ENCODE assay signal across 38 cellular contexts in the genomic region with DNA sequence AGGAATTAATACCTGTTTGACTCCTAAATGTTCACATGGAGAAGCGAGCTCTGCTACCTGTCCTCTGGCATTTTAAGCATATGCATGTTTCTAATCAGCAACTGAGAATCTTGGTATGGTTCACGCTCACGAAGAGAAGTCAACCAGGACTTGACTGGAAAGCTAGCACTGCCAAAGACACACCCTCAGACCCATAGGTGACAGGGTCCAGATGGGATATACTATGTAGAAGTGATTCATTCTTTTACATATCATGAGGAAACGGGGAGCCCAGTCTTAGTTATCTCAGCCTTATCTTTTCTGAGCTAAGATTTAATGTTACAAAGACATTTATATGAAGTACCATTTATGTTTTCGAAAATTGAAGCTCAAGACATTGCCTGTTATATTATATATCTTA.
"Had no signal": no experiment of that assay in that cellular context is flagged by ENCODE, and none has a peak within 500 bp of the region (broad histone marks: within the 10 kb centered on the region; RNA-seq: fewer than 3 reads in every experiment).

No MANE protein-coding gene starts in this region.

- H3K36me3 ChIP-seq: adrenal gland, brain microvascular endothelial cell, breast epithelium, cardiac muscle cell had no signal

- DNase-seq: activated effector memory CD4-positive, alpha-beta T cell treated with anti-CD3 and anti-CD28 coated beads, Interleukin-2, amount 50 U/mL, for 16 hours; activated effector memory CD4-positive, alpha-beta T cell treated with Interleukin-2 at 50 U/mL for 16 hours; activated gamma-delta T cell; activated gamma-delta T cell treated with Interleukin-2 at 50 U/mL for 16 hours; activated naive CD4-positive, alpha-beta T cell; activated naive CD4-positive, alpha-beta T cell treated with anti-CD3 and anti-CD28 coated beads for 36 hours; activated naive CD4-positive, alpha-beta T cell treated with anti-CD3 and anti-CD28 coated beads, Interleukin-2, amount 10 ng/mL, durations not matched to agents 7 days and 5 days; activated naive CD4-positive, alpha-beta T cell treated with anti-CD3 and anti-CD28 coated beads, Interleukin-2, amount 50 U/mL, for 16 hours; activated naive CD4-positive, alpha-beta T cell treated with Interleukin-2 at 50 U/mL for 16 hours; activated naive CD8-positive, alpha-beta T cell treated with anti-CD3 and anti-CD28 coated beads for 36 hours; activated naive CD8-positive, alpha-beta T cell treated with anti-CD3 and anti-CD28 coated beads, Interleukin-2, amount 10 ng/mL, durations not matched to agents 7 days and 5 days; activated naive CD8-positive, alpha-beta T cell treated with anti-CD3 and anti-CD28 coated beads, Interleukin-2, amount 50 U/mL, for 24 hours; activated T-cell treated with anti-CD3 and anti-CD28 coated beads, Interleukin-2, amount 50 U/mL, for 1 hour; activated T-cell treated with anti-CD3 and anti-CD28 coated beads, Interleukin-2, amount 50 U/mL, for 24 hours; activated T-cell treated with anti-CD3 and anti-CD28 coated beads, Interleukin-2, amount 50 U/mL, for 4 hours; activated T-cell treated with anti-CD3 and anti-CD28 coated beads, Interleukin-2, amount 50 U/mL, for 48 hours; activated T-cell treated with anti-CD3 and anti-CD28 coated beads, Interleukin-2, amount 50 U/mL, for 72 hours; adrenal gland; amniotic stem cell; amygdala; anterior cingulate cortex; aorta; body of pancreas; brain microvascular endothelial cell; caudate nucleus; central memory CD4-positive, alpha-beta T cell; cerebellar nuclear complex had no signal

- ATAC-seq: activated naive CD4-positive, alpha-beta T cell treated with anti-CD3 and anti-CD28 coated beads, Interleukin-2, amount 50 U/mL, for 72 hours; activated naive CD8-positive, alpha-beta T cell treated with anti-CD3 and anti-CD28 coated beads, Interleukin-2, amount 50 U/mL, for 24 hours; activated T-cell treated with anti-CD3 and anti-CD28 coated beads, Interleukin-2, amount 50 U/mL, for 4 hours; activated T-cell treated with anti-CD3 and anti-CD28 coated beads, Interleukin-2, amount 50 U/mL, for 72 hours; activated T-helper 17 cell treated with anti-CD3 and anti-CD28 coated beads, Interleukin-2, amount 50 U/mL, for 72 hours; body of pancreas had no signal

- H3K9me3 ChIP-seq: ascending aorta, body of pancreas, breast epithelium had no signal

- H3K27ac Mint-ChIP-seq: activated naive CD4-positive, alpha-beta T cell treated with anti-CD3 and anti-CD28 coated beads for 36 hours; activated naive CD4-positive, alpha-beta T cell treated with anti-CD3 and anti-CD28 coated beads, Interleukin-2, amount 10 ng/mL, durations not matched to agents 7 days and 5 days; activated naive CD4-positive, alpha-beta T cell treated with anti-CD3 and anti-CD28 coated beads, Interleukin-2, amount 50 U/mL, for 24 hours; activated naive CD4-positive, alpha-beta T cell treated with anti-CD3 and anti-CD28 coated beads, Interleukin-2, amount 50 U/mL, for 72 hours; activated naive CD8-positive, alpha-beta T cell; activated naive CD8-positive, alpha-beta T cell treated with anti-CD3 and anti-CD28 coated beads for 36 hours; activated naive CD8-positive, alpha-beta T cell treated with anti-CD3 and anti-CD28 coated beads, Interleukin-2, amount 10 ng/mL, durations not matched to agents 7 days and 5 days; activated naive CD8-positive, alpha-beta T cell treated with anti-CD3 and anti-CD28 coated beads, Interleukin-2, amount 50 U/mL, for 24 hours; activated T-cell treated with anti-CD3 and anti-CD28 coated beads, Interleukin-2, amount 50 U/mL, for 24 hours; activated T-cell treated with anti-CD3 and anti-CD28 coated beads, Interleukin-2, amount 50 U/mL, for 72 hours; activated T-helper 1 cell treated with anti-CD3 and anti-CD28 coated beads, Interleukin-12 subunit alpha, Interleukin-12 subunit beta, Interleukin-2, Interleukin-4 antibody, amounts not matched to agents 30 ng/mL and 10 ng/mL and 1 ng/mL, durations not matched to agents 14 hours and 24 hours and 36 hours; activated T-helper 17 cell treated with anti-CD3 and anti-CD28 coated beads, Interleukin-2, amount 50 U/mL, for 72 hours; activated T-helper 2 cell treated with anti-CD3 and anti-CD28 coated beads, Interferon-gamma antibody, Interleukin-2, Interleukin-4, amounts not matched to agents 10 μg/mL and 5 μg/mL and 100 μg/mL, durations not matched to agents 14 hours and 24 hours and 36 hours; brain had no signal

- H3K4me3 Mint-ChIP-seq: activated naive CD4-positive, alpha-beta T cell treated with anti-CD3 and anti-CD28 coated beads for 36 hours; activated naive CD4-positive, alpha-beta T cell treated with anti-CD3 and anti-CD28 coated beads, Interleukin-2, amount 10 ng/mL, durations not matched to agents 7 days and 5 days; activated naive CD4-positive, alpha-beta T cell treated with anti-CD3 and anti-CD28 coated beads, Interleukin-2, amount 50 U/mL, for 24 hours; activated naive CD8-positive, alpha-beta T cell; activated naive CD8-positive, alpha-beta T cell treated with anti-CD3 and anti-CD28 coated beads for 36 hours; activated naive CD8-positive, alpha-beta T cell treated with anti-CD3 and anti-CD28 coated beads, Interleukin-2, amount 10 ng/mL, durations not matched to agents 7 days and 5 days; activated naive CD8-positive, alpha-beta T cell treated with anti-CD3 and anti-CD28 coated beads, Interleukin-2, amount 50 U/mL, for 24 hours; activated T-cell treated with anti-CD3 and anti-CD28 coated beads, Interleukin-2, amount 50 U/mL, for 24 hours; activated T-cell treated with anti-CD3 and anti-CD28 coated beads, Interleukin-2, amount 50 U/mL, for 4 hours; activated T-cell treated with anti-CD3 and anti-CD28 coated beads, Interleukin-2, amount 50 U/mL, for 72 hours; activated T-helper 1 cell treated with anti-CD3 and anti-CD28 coated beads, Interleukin-12 subunit alpha, Interleukin-12 subunit beta, Interleukin-2, Interleukin-4 antibody, amounts not matched to agents 30 ng/mL and 10 ng/mL and 1 ng/mL, durations not matched to agents 14 hours and 24 hours and 36 hours; activated T-helper 17 cell treated with anti-CD3 and anti-CD28 coated beads, Interleukin-2, amount 50 U/mL, for 72 hours; brain; central memory CD8-positive, alpha-beta T cell had no signal

- H3K36me3 Mint-ChIP-seq: activated naive CD4-positive, alpha-beta T cell treated with anti-CD3 and anti-CD28 coated beads, Interleukin-2, amount 10 ng/mL, durations not matched to agents 7 days and 5 days; activated naive CD4-positive, alpha-beta T cell treated with anti-CD3 and anti-CD28 coated beads, Interleukin-2, amount 50 U/mL, for 24 hours; activated naive CD4-positive, alpha-beta T cell treated with anti-CD3 and anti-CD28 coated beads, Interleukin-2, amount 50 U/mL, for 72 hours; activated naive CD8-positive, alpha-beta T cell; activated naive CD8-positive, alpha-beta T cell treated with anti-CD3 and anti-CD28 coated beads for 36 hours; activated naive CD8-positive, alpha-beta T cell treated with anti-CD3 and anti-CD28 coated beads, Interleukin-2, amount 10 ng/mL, durations not matched to agents 7 days and 5 days had no signal

- H3K27me3 Mint-ChIP-seq: activated naive CD4-positive, alpha-beta T cell treated with anti-CD3 and anti-CD28 coated beads, Interleukin-2, amount 10 ng/mL, durations not matched to agents 7 days and 5 days; activated naive CD4-positive, alpha-beta T cell treated with anti-CD3 and anti-CD28 coated beads, Interleukin-2, amount 50 U/mL, for 24 hours; activated naive CD8-positive, alpha-beta T cell; activated naive CD8-positive, alpha-beta T cell treated with anti-CD3 and anti-CD28 coated beads for 36 hours; activated T-cell treated with anti-CD3 and anti-CD28 coated beads, Interleukin-2, amount 50 U/mL, for 24 hours; activated T-helper 17 cell treated with anti-CD3 and anti-CD28 coated beads, Interleukin-2, amount 50 U/mL, for 72 hours; central memory CD8-positive, alpha-beta T cell had no signal

- H3K4me1 Mint-ChIP-seq: activated naive CD4-positive, alpha-beta T cell treated with anti-CD3 and anti-CD28 coated beads, Interleukin-2, amount 10 ng/mL, durations not matched to agents 7 days and 5 days; activated naive CD4-positive, alpha-beta T cell treated with anti-CD3 and anti-CD28 coated beads, Interleukin-2, amount 50 U/mL, for 24 hours; activated naive CD8-positive, alpha-beta T cell treated with anti-CD3 and anti-CD28 coated beads for 36 hours; activated naive CD8-positive, alpha-beta T cell treated with anti-CD3 and anti-CD28 coated beads, Interleukin-2, amount 10 ng/mL, durations not matched to agents 7 days and 5 days; activated naive CD8-positive, alpha-beta T cell treated with anti-CD3 and anti-CD28 coated beads, Interleukin-2, amount 50 U/mL, for 24 hours; activated T-helper 17 cell treated with anti-CD3 and anti-CD28 coated beads, Interleukin-2, amount 50 U/mL, for 72 hours; brain; central memory CD8-positive, alpha-beta T cell had no signal

- H3K9me3 Mint-ChIP-seq: activated naive CD4-positive, alpha-beta T cell treated with anti-CD3 and anti-CD28 coated beads for 36 hours; activated naive CD4-positive, alpha-beta T cell treated with anti-CD3 and anti-CD28 coated beads, Interleukin-2, amount 10 ng/mL, durations not matched to agents 7 days and 5 days; activated naive CD4-positive, alpha-beta T cell treated with anti-CD3 and anti-CD28 coated beads, Interleukin-2, amount 50 U/mL, for 24 hours; activated naive CD4-positive, alpha-beta T cell treated with anti-CD3 and anti-CD28 coated beads, Interleukin-2, amount 50 U/mL, for 72 hours; activated naive CD8-positive, alpha-beta T cell treated with anti-CD3 and anti-CD28 coated beads for 36 hours; activated naive CD8-positive, alpha-beta T cell treated with anti-CD3 and anti-CD28 coated beads, Interleukin-2, amount 10 ng/mL, durations not matched to agents 7 days and 5 days; activated naive CD8-positive, alpha-beta T cell treated with anti-CD3 and anti-CD28 coated beads, Interleukin-2, amount 50 U/mL, for 24 hours; activated T-cell treated with anti-CD3 and anti-CD28 coated beads, Interleukin-2, amount 50 U/mL, for 24 hours; activated T-cell treated with anti-CD3 and anti-CD28 coated beads, Interleukin-2, amount 50 U/mL, for 4 hours; activated T-cell treated with anti-CD3 and anti-CD28 coated beads, Interleukin-2, amount 50 U/mL, for 72 hours; activated T-helper 1 cell treated with anti-CD3 and anti-CD28 coated beads, Interleukin-12 subunit alpha, Interleukin-12 subunit beta, Interleukin-2, Interleukin-4 antibody, amounts not matched to agents 30 ng/mL and 10 ng/mL and 1 ng/mL, durations not matched to agents 14 hours and 24 hours and 36 hours; activated T-helper 17 cell treated with anti-CD3 and anti-CD28 coated beads, Interleukin-2, amount 50 U/mL, for 72 hours; activated T-helper 2 cell treated with anti-CD3 and anti-CD28 coated beads, Interferon-gamma antibody, Interleukin-2, Interleukin-4, amounts not matched to agents 10 μg/mL and 5 μg/mL and 100 μg/mL, durations not matched to agents 14 hours and 24 hours and 36 hours; brain; central memory CD8-positive, alpha-beta T cell had no signal

- H3K4me3 ChIP-seq: adrenal gland, ascending aorta, body of pancreas, breast epithelium, cardiac muscle cell had no signal

- H3K4me1 ChIP-seq: adrenal gland, ascending aorta, body of pancreas, breast epithelium had no signal
